Comparison of ENCODE assay signal across 33 cellular contexts in the genomic region with DNA sequence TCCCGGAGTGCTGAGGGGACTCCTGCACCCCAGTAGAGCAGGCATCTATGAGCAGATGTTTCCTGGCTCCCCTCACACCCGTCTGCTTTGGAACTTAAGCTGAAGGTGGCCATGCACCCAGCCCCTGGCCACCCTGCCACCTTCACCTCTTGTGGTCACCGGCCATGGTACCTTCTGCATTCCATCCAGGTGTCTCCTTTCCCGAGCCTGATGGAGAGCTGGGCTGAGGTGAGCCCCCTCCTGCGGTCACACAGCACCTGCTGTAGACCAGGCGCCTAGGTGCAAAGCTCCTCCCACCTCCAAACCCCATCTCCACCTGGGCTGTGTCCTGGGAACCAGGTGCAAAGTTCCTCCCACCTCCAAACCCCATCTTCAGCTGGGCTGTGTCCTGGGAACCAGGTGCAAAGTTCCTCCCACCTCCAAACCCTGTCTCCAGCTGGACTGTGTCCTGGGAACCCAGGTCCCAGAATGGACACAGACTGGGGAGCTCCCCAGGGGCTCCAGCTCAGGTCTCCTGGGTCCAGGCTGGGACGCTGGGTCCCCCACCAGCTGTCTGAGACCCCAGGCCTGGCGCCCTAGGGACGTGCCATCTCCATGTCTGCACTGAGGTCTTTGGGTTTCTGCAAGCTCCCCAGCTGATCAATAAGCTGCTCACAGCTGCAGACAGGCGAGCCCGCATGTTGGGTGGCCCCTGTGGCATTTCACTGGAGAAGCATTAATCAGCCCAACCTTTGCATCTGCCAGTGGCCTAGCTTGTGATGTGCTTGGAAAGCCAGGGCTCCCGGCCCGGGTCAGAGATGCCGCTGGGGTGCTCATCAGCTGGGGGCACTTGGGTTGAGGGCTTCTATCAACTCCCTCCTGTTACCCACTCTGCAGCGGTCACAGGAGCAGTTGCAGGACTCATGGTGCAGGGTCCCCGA.
DNase-seq lines count a peak whose midpoint lies in the region; ATAC-seq, FAIRE-seq and TF ChIP-seq lines count a peak whose summit lies in the region.
"Had no signal": no experiment of that assay in that cellular context is flagged by ENCODE, and none has a peak within 500 bp of the region (broad histone marks: within the 10 kb centered on the region; RNA-seq: fewer than 3 reads in every experiment).

No MANE protein-coding gene starts in this region.

- peaks cover 4% of the 10 kb centered on the region; the same call in 2 of the 3 replicates for H3K9me3 ChIP-seq in A549
- peaks cover 0 to 9% (median 0%) of the 10 kb centered on the region in 12 donors for H3K9me3 ChIP-seq in heart left ventricle
- no peaks in the 10 kb centered on the region for H3K9me3 ChIP-seq in osteoblast (ENCODE audit: low read depth, low read length)
- H3K9me3 ChIP-seq: testis had no signal

- no peaks in the 10 kb centered on the region for H4K20me1 ChIP-seq in osteoblast (ENCODE audit: insufficient read depth, low read length)

- H3K4me1 ChIP-seq in A549 (no peaks in the 10 kb centered on the region), heart left ventricle (no peaks in the 10 kb centered on the region), osteoblast (ENCODE audit: insufficient read depth, low read length) (no peaks in the 10 kb centered on the region)

- TF ChIP-seq POLR2A in A549 (IDR thresholded peaks at IDR 0.05; ENCODE audit: low read length) (no peak), heart left ventricle (IDR thresholded peaks at IDR 0.05) (no peak), GM18505 (IDR thresholded peaks at IDR 0.05; ENCODE audit: borderline replicate concordance, extremely low read depth, insufficient read depth, insufficient read length) (no peak)

- H3K4me2 ChIP-seq in A549 (no peak overlapping the region), osteoblast (ENCODE audit: insufficient read depth, low read length) (no peak overlapping the region)
- H3K4me2 ChIP-seq: smooth muscle cell had no signal

- no peaks in the 10 kb centered on the region for H3K79me2 ChIP-seq in osteoblast (ENCODE audit: insufficient read depth, low read length)

- H3K27ac ChIP-seq in A549 = no peak overlapping the region
- H3K27ac ChIP-seq in heart left ventricle = no peak overlapping the region
- no peak overlapping the region for H3K27ac ChIP-seq in osteoblast (ENCODE audit: low read depth, low read length)
- H3K27ac ChIP-seq: epithelial cell of prostate, testis had no signal

- DNase-seq in A549 (ENCODE audit: low read depth in 1 of 2, low spot score in 1 of 2) = no peak
- DNase-seq in H7 = peak; percentile 50
- DNase-seq in heart left ventricle = peak in 3 of 5 donors; percentile 16 to 51 (median 18)
- peak; percentile 62 for DNase-seq in osteoblast (ENCODE audit: insufficient read length, low spot score, missing footprints)
- DNase-seq in occipital lobe (lab: John Stamatoyannopoulos, UW) = no peak
- DNase-seq in stimulated activated CD4-positive, alpha-beta T cell treated with anti-CD3 and anti-CD28 coated beads, Interleukin-4, amount 100 ng/mL, for 4 hours = no peak
- DNase-seq: activated CD4-positive, alpha-beta T cell treated with anti-CD3 and anti-CD28 coated beads for 48 hours; activated CD8-positive, alpha-beta memory T cell treated with anti-CD3 and anti-CD28 coated beads for 24 hours; activated effector memory CD4-positive, alpha-beta T cell treated with anti-CD3 and anti-CD28 coated beads, Interleukin-2, amount 50 U/mL, for 16 hours; activated naive CD8-positive, alpha-beta T cell treated with anti-CD3 and anti-CD28 coated beads for 36 hours; activated T-cell treated with anti-CD3 and anti-CD28 coated beads for 4 hours; anterior cingulate cortex; DMS153; effector memory CD4-positive, alpha-beta T cell; immature natural killer cell; NCI-H1092; NCI-H1694 treated with DMSO at 0.1 percent for 48 hours; NCI-H2171; NCI-H510A treated with DMSO at 0.1 percent for 48 hours; OCI-M1; SHP77 treated with DMSO at 0.1 percent for 48 hours; stimulated activated CD4-positive, alpha-beta T cell treated with anti-CD3 and anti-CD28 coated beads, Interleukin-1b, Interleukin-23, amount 100 ng/mL, for 48 hours; stimulated activated naive CD8-positive, alpha-beta T cell treated with anti-CD3 and anti-CD28 coated beads, Interleukin-15, Interleukin-2, amounts not matched to agents 100 U/mL and 50 U/mL, for 24 hours; testis had no signal

- TF ChIP-seq CTCF in A549 (IDR thresholded peaks at IDR 0.05) = no peak
- no peak for TF ChIP-seq CTCF in heart left ventricle (IDR thresholded peaks at IDR 0.05)
- TF ChIP-seq CTCF in osteoblast (IDR thresholded peaks at IDR 0.05; ENCODE audit: extremely low read depth, low read depth, low read length) = no peak

- CTCF ChIA-PET in A549 (lab: Yijun Ruan, JAX) = interaction anchor here (0.7 to 4.5 kb wide), 3 partner anchors 17 to 162 kb away, joined by 3 to 27 read pairs (median 3); no protein-coding TSS in a partner anchor

- FAIRE-seq in A549 (lab: Jason Lieb, UNC) = no peak
- FAIRE-seq: bronchial epithelial cell, colon, GM12878, K562 had no signal

- 52% methylated on average over 12 of the region's 16 CpGs for WGBS in A549 (ENCODE audit: missing lambda C conversion rate)
- 85 to 91% (median 89%) methylated on average over 15 to 16 of the region's 16 CpGs for WGBS in heart left ventricle, 4 donors

- intact Hi-C loops in heart left ventricle (cut with DNase I) = no loop called here

- no peaks in the 10 kb centered on the region for H3K27me3 ChIP-seq in H7 (ENCODE audit: control insufficient read depth, insufficient read depth, low read length)
- no peaks in the 10 kb centered on the region for H3K27me3 ChIP-seq in heart left ventricle
- peaks cover 20% of the 10 kb centered on the region for H3K27me3 ChIP-seq in osteoblast (ENCODE audit: insufficient read depth, low read length)
- H3K27me3 ChIP-seq: testis had no signal

- ATAC-seq in A549 = peak; percentile 19 to 27; a peak in 2 of 6 replicates
- ATAC-seq in heart left ventricle = peak in 1 of 4 donors; percentile 12
- ATAC-seq in GM18505 (IDR thresholded peaks at IDR 0.05; ENCODE audit: unreplicated experiment) = no peak
- ATAC-seq: GM12878; K562; left lobe of liver; naive thymus-derived CD8-positive, alpha-beta T cell; stimulated activated naive CD8-positive, alpha-beta T cell treated with anti-CD3 and anti-CD28 coated beads, Interleukin-15, Interleukin-2, amounts not matched to agents 100 U/mL and 50 U/mL, for 24 hours had no signal

- POLR2A ChIA-PET in A549 (lab: Yijun Ruan, JAX) = no interaction called here

- no peak for TF ChIP-seq EP300 in A549 (IDR thresholded peaks at IDR 0.05)

- H3K36me3 ChIP-seq in H7 (replicated peaks; ENCODE audit: control insufficient read depth, insufficient read depth, low read length) (no peaks in the 10 kb centered on the region), heart left ventricle (no peaks in the 10 kb centered on the region), osteoblast (ENCODE audit: insufficient read depth, low read length) (no peaks in the 10 kb centered on the region)

- no peak for TF ChIP-seq RAD21 in A549 (conservative IDR thresholded peaks at IDR 0.05 in 1 of 2, IDR thresholded peaks at IDR 0.05 in 1 of 2)

- H2AFZ ChIP-seq in osteoblast (ENCODE audit: low read length) = no peak overlapping the region

- H3K4me3 ChIP-seq in A549 (no peak overlapping the region), H7 (ENCODE audit: insufficient read depth, low read depth, low read length) (no peak overlapping the region), heart left ventricle (no peak overlapping the region), osteoblast (ENCODE audit: insufficient read depth, low read length) (no peak overlapping the region)
- H3K4me3 ChIP-seq: GM12878, K562, smooth muscle cell, testis had no signal

TF ChIP-seq in A549, 52 proteins besides CTCF, POLR2A, EP300 and RAD21 (continues in another document):
- TF ChIP-seq RNF2 (IDR thresholded peaks at IDR 0.05; ENCODE audit: borderline replicate concordance, low read depth) = no peak
- TF ChIP-seq, protein P1, sequence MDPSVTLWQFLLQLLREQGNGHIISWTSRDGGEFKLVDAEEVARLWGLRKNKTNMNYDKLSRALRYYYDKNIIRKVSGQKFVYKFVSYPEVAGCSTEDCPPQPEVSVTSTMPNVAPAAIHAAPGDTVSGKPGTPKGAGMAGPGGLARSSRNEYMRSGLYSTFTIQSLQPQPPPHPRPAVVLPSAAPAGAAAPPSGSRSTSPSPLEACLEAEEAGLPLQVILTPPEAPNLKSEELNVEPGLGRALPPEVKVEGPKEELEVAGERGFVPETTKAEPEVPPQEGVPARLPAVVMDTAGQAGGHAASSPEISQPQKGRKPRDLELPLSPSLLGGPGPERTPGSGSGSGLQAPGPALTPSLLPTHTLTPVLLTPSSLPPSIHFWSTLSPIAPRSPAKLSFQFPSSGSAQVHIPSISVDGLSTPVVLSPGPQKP (IDR thresholded peaks at IDR 0.05; ENCODE audit: low read depth, low read length) = no peak
- no peak for TF ChIP-seq FOSB (CRISPR knock-in tag; IDR thresholded peaks at IDR 0.05)
- no peak for TF ChIP-seq KDM5A (IDR thresholded peaks at IDR 0.05)
- TF ChIP-seq, protein P2, sequence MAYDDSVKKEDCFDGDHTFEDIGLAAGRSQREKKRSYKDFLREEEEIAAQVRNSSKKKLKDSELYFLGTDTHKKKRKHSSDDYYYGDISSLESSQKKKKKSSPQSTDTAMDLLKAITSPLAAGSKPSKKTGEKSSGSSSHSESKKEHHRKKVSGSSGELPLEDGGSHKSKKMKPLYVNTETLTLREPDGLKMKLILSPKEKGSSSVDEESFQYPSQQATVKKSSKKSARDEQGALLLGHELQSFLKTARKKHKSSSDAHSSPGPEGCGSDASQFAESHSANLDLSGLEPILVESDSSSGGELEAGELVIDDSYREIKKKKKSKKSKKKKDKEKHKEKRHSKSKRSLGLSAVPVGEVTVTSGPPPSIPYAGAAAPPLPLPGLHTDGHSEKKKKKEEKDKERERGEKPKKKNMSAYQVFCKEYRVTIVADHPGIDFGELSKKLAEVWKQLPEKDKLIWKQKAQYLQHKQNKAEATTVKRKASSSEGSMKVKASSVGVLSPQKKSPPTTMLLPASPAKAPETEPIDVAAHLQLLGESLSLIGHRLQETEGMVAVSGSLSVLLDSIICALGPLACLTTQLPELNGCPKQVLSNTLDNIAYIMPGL (CRISPR knock-in tag; IDR thresholded peaks at IDR 0.05; ENCODE audit: borderline replicate concordance) = no peak
- TF ChIP-seq PBX3 (IDR thresholded peaks at IDR 0.05) = no peak
- TF ChIP-seq PHF8 (IDR thresholded peaks at IDR 0.05; ENCODE audit: borderline replicate concordance, low read depth) = no peak

Comparison
In these comparisons a context has a peak if more than half of its experiments do, and no peak if none do; other contexts are left out.
1. DNase-seq: peak in H7 (single experiment), heart left ventricle (3 of 5) and osteoblast (single experiment); none in A549 (0 of 2), occipital lobe (single experiment) and stimulated activated CD4-positive, alpha-beta T cell treated with anti-CD3 and anti-CD28 coated beads, Interleukin-4, amount 100 ng/mL, for 4 hours (0 of 2).